Comparison of ENCODE assay signal across 11 cellular contexts in the genomic region with DNA sequence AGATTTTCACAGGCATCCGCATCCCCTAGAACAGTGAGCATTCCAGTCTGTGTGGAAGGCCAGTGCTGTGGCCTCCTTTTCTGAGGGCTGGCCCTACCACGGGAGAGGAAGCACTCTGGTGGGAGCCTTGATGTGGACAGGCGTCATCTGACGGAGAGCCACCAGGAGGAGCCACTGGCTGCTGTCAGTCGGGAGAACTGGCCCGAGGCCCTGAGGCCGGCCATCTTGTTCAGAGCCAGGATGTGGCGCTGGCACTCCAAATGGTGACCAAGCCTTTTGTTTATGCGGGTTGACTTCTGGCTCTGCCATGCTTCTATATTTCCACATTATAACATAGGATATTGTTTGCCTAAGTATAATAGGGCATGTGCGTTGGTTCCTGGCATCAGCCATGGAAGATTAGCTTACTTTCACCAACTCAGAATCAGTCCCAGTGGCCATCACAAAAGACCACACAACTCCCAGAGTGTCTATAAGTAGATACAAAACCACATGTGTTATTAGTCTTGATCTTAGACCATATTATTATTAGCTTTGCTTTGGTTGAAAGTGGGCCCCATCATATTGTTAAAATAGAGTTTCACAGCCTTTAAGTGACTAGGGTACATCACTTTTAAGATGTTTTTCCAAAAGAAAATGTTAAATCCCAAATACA.
DNase-seq lines count a peak whose midpoint lies in the region; ATAC-seq, FAIRE-seq and TF ChIP-seq lines count a peak whose summit lies in the region.
"Had no signal": no experiment of that assay in that cellular context is flagged by ENCODE, and none has a peak within 500 bp of the region (broad histone marks: within the 10 kb centered on the region; RNA-seq: fewer than 3 reads in every experiment).

No MANE protein-coding gene starts in this region.

- no peaks in the 10 kb centered on the region for H3K9me2 ChIP-seq in PC-3 (replicated peaks; ENCODE audit: low read length)

- no peaks in the 10 kb centered on the region for H3K9me3 ChIP-seq in PC-3 (ENCODE audit: low read length)
- H3K9me3 ChIP-seq: tibial nerve had no signal

- FAIRE-seq in HTR-8/SVneo (lab: Jason Lieb, UNC) = no peak

- CTCF ChIA-PET in AG04449 (lab: Yijun Ruan, JAX) (interaction anchor here (1.0 to 3.3 kb wide), 5 partner anchors 10 to 473 kb away, joined by 3 to 20 read pairs (median 8); no protein-coding TSS in a partner anchor), PC-3 (lab: Charles Lee) (no interaction called here)

- no peaks in the 10 kb centered on the region for H4K20me1 ChIP-seq in PC-3 (ENCODE audit: low read length)

- no peak for DNase-seq in AG04449 (ENCODE audit: low read depth, low spot score)
- no peak for DNase-seq in GM06990 (ENCODE audit: extremely low read depth, insufficient read length)
- peak; percentile 37 for DNase-seq in PC-3
- no peak for DNase-seq in epithelial cell of esophagus (ENCODE audit: low read depth)
- no peak for DNase-seq in HTR-8/SVneo (ENCODE audit: insufficient read length, low spot score)
- no peak for DNase-seq in NK-92 treated with Interleukin-12 subunit alpha and Interleukin-12 subunit beta, amount 100 ng/mL, for 24 hours (lab: John Stamatoyannopoulos, UW)
- no peak for DNase-seq in GF-D8 (lab: John Stamatoyannopoulos, UW)
- DNase-seq: NCI-H774 had no signal

- no peak overlapping the region for H2AFZ ChIP-seq in PC-3 (ENCODE audit: low read length)

- no peaks in the 10 kb centered on the region for H3K27me3 ChIP-seq in GM06990 (replicated peaks; ENCODE audit: control insufficient read depth, insufficient read depth, low read length)
- no peaks in the 10 kb centered on the region for H3K27me3 ChIP-seq in PC-3 (ENCODE audit: low read length)
- H3K27me3 ChIP-seq: tibial nerve had no signal

- H3F3A ChIP-seq in PC-3 (ENCODE audit: low read length, unreplicated experiment) = no peaks in the 10 kb centered on the region

- intact Hi-C loops in PC-3 (cut with micrococcal nuclease) = no loop called here

- peaks cover 17% of the 10 kb centered on the region for H3K4me1 ChIP-seq in PC-3 (ENCODE audit: insufficient read depth, low read length)

- TF ChIP-seq CTCF in AG04449 (IDR thresholded peaks at IDR 0.05; ENCODE audit: insufficient read depth, low read length, missing control alignments) = peak; percentile 8
- peak; percentile 43 for TF ChIP-seq CTCF in GM06990 (IDR thresholded peaks at IDR 0.05; ENCODE audit: insufficient read depth, low read length, poor library complexity, severe bottlenecking)
- TF ChIP-seq CTCF in PC-3 (conservative IDR thresholded peaks at IDR 0.05; ENCODE audit: low read depth, low read length) = peak; percentile 52
- TF ChIP-seq CTCF in epithelial cell of esophagus (IDR thresholded peaks at IDR 0.05; ENCODE audit: insufficient read depth, low read depth, low read length, missing control alignments) = peak; percentile 22

- no peaks in the 10 kb centered on the region for H3K79me2 ChIP-seq in PC-3 (ENCODE audit: low read length)

- ATAC-seq in PC-3 (no peak), HG03039 (IDR thresholded peaks at IDR 0.05; ENCODE audit: unreplicated experiment) (no peak)

- H3K36me3 ChIP-seq in GM06990 (ENCODE audit: control insufficient read depth, insufficient read depth, low read length) = no peaks in the 10 kb centered on the region
- H3K36me3 ChIP-seq in PC-3 (ENCODE audit: low read depth, low read length) = no peaks in the 10 kb centered on the region

- BruUV-seq in PC-3 (replicated peaks; lab: Mats Ljungman, UMichigan) = no TSS peak

- H3K4me3 ChIP-seq in AG04449 (ENCODE audit: low read depth, low read length) (no peak overlapping the region), GM06990 (replicated peaks; ENCODE audit: low read depth, low read length) (no peak overlapping the region), PC-3 (ENCODE audit: low read length) (no peak overlapping the region), epithelial cell of esophagus (ENCODE audit: low read length) (no peak overlapping the region)
- H3K4me3 ChIP-seq: coronary artery, tibial nerve had no signal

- H3K9ac ChIP-seq in PC-3 (ENCODE audit: low read length) = no peak overlapping the region

- POLR2A ChIA-PET in AG04449 (lab: Yijun Ruan, JAX) (no interaction called here), PC-3 (lab: Charles Lee; ENCODE audit: unreplicated experiment) (interaction anchor here (0.6 kb wide), 1 partner anchor 480 kb away, joined by 3 read pairs; no protein-coding TSS in a partner anchor)

- H3K27ac ChIP-seq in PC-3 (ENCODE audit: low read length) = no peak overlapping the region
- H3K27ac ChIP-seq: coronary artery, tibial nerve had no signal

- no peak overlapping the region for H3K4me2 ChIP-seq in PC-3 (ENCODE audit: low read length)
